Comparison of ENCODE assay signal across 11 cellular contexts in the genomic region with DNA sequence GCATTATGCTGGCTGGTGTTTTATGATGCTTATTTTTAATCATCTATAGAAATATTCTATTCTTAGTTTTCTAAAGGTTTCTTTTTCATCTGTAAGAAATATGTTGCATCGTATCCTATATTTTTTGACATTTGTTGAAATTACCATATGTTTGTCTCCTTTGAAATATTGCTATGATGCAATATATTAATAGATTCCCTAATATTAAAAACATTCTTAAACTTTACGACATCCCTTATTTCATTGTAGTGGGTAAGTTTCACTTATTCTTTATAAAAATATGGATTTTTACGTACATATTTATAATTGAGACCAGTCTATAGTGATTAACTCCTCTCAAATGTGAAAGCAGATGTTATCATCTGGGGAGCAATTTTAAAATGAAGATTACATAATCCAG.
"Had no signal": no experiment of that assay in that cellular context is flagged by ENCODE, and none has a peak within 500 bp of the region (broad histone marks: within the 10 kb centered on the region; RNA-seq: fewer than 3 reads in every experiment).

No MANE protein-coding gene starts in this region.

- H3K4me3 ChIP-seq: GM23248, GM23338, HAP-1 had no signal

- H3K27ac ChIP-seq: GM23248 had no signal

- ATAC-seq: GM23338, HCT116 had no signal

- FAIRE-seq: H1, H54 had no signal

- H3K4me3 Mint-ChIP-seq: GM23338, H9, HFFc6 had no signal

- H3K9ac ChIP-seq: GM23248 had no signal

- H3K36me3 ChIP-seq: HAP-1 had no signal

- H3K9me3 Mint-ChIP-seq: GM23338, H9, HFFc6 had no signal

- H3K4me2 ChIP-seq: GM23338 had no signal

- H3K9me3 ChIP-seq: HAP-1 had no signal

- H3K4me1 ChIP-seq: HAP-1 had no signal

- DNase-seq: GM23248, GOT3, H7, H9, HCEC 1CT, HFFc6 had no signal

- H3K27ac Mint-ChIP-seq: GM23338, H9, HFFc6 had no signal

- H2AFZ ChIP-seq: GM23248, GM23338 had no signal
